18 cellular contexts compared by ENCODE assay signal in genomic region chr15:34682673-34683072, GRCh38.
DNase-seq lines count a peak whose midpoint lies in the region; ATAC-seq and TF ChIP-seq lines count a peak whose summit lies in the region.
"Had no signal": no experiment of that assay in that cellular context is flagged by ENCODE, and none has a peak within 500 bp of the region (broad histone marks: within the 10 kb centered on the region; RNA-seq: fewer than 3 reads in every experiment).

No MANE protein-coding gene starts in this region.

- H3K36me3 Mint-ChIP-seq in CD4-positive, alpha-beta memory T cell = no peaks in the 10 kb centered on the region
- H3K36me3 Mint-ChIP-seq in activated CD4-positive, alpha-beta T cell treated with anti-CD3 and anti-CD28 coated beads for 36 hours (ENCODE audit: low read depth) = no peaks in the 10 kb centered on the region

- no peak for TF ChIP-seq EP300 in tibial nerve (IDR thresholded peaks at IDR 0.05)

- H3K4me1 ChIP-seq in CD4-positive, alpha-beta memory T cell (ENCODE audit: insufficient read depth, low read length) = no peaks in the 10 kb centered on the region
- H3K4me1 ChIP-seq in tibial nerve = no peaks in the 10 kb centered on the region
- H3K4me1 ChIP-seq: heart left ventricle, Peyer's patch had no signal

- H3K27me3 Mint-ChIP-seq in CD4-positive, alpha-beta memory T cell = peaks cover 4 to 6% of the 10 kb centered on the region in 2 donors
- peaks cover 13% of the 10 kb centered on the region for H3K27me3 Mint-ChIP-seq in activated CD4-positive, alpha-beta T cell treated with anti-CD3 and anti-CD28 coated beads for 36 hours

- 86 to 88% methylated on average over 5 of the region's 5 CpGs for WGBS in tibial nerve, 2 donors

- peaks cover 0 to 3% (median 0%) of the 10 kb centered on the region in 8 donors for H3K9me3 Mint-ChIP-seq in CD4-positive, alpha-beta memory T cell
- H3K9me3 Mint-ChIP-seq in activated CD4-positive, alpha-beta T cell treated with anti-CD3 and anti-CD28 coated beads for 36 hours (ENCODE audit: low read depth) = no peaks in the 10 kb centered on the region
- H3K9me3 Mint-ChIP-seq: activated naive CD8-positive, alpha-beta T cell treated with anti-CD3 and anti-CD28 coated beads, Interleukin-2, amount 50 U/mL, for 24 hours; activated T-cell treated with anti-CD3 and anti-CD28 coated beads, Interleukin-2, amount 50 U/mL, for 72 hours had no signal

- H3K9me3 ChIP-seq in CD4-positive, alpha-beta memory T cell (ENCODE audit: control insufficient read depth in 1 of 2, low read length in 2 of 2) = no peaks in the 10 kb centered on the region
- H3K9me3 ChIP-seq in tibial nerve = no peaks in the 10 kb centered on the region
- H3K9me3 ChIP-seq: heart left ventricle, Peyer's patch had no signal

- H3K36me3 ChIP-seq in brain microvascular endothelial cell (replicated peaks) (no peaks in the 10 kb centered on the region), tibial nerve (no peaks in the 10 kb centered on the region)
- no peaks in the 10 kb centered on the region for H3K36me3 ChIP-seq in CD4-positive, alpha-beta memory T cell (ENCODE audit: insufficient read depth, low read length)
- H3K36me3 ChIP-seq: heart left ventricle, Peyer's patch had no signal

- POLR2A ChIA-PET in CD4-positive, alpha-beta memory T cell (lab: Charles Lee; ENCODE audit: partially characterized antibody) = no interaction called here
- POLR2A ChIA-PET in activated CD4-positive, alpha-beta T cell treated with anti-CD3 and anti-CD28 coated beads for 36 hours (lab: Charles Lee) = no interaction called here

- H3K27me3 ChIP-seq in brain microvascular endothelial cell (replicated peaks) (no peaks in the 10 kb centered on the region), tibial nerve (no peaks in the 10 kb centered on the region)
- no peaks in the 10 kb centered on the region for H3K27me3 ChIP-seq in CD4-positive, alpha-beta memory T cell (ENCODE audit: insufficient read depth, low read length)
- H3K27me3 ChIP-seq: Peyer's patch had no signal

- DNase-seq in AG08395 (ENCODE audit: low spot score) = peak; percentile 13
- peak; percentile 77 for DNase-seq in LHCN-M2 (ENCODE audit: low read depth)
- peak; percentile 69 for DNase-seq in brain microvascular endothelial cell
- DNase-seq in hepatic stellate cell (ENCODE audit: low spot score) = peak; percentile 19
- DNase-seq in CD4-positive, alpha-beta memory T cell = no peak
- DNase-seq in activated CD4-positive, alpha-beta T cell treated with anti-CD3 and anti-CD28 coated beads for 36 hours = no peak
- no peak for DNase-seq in tibial nerve (ENCODE audit: low spot score in 2 of 2)
- DNase-seq in MV-4-11 (lab: John Stamatoyannopoulos, UW) = no peak
- DNase-seq: activated CD8-positive, alpha-beta T cell treated with anti-CD3 and anti-CD28 coated beads, Interleukin-2, amount 10 ng/mL, durations not matched to agents 7 days and 5 days; activated naive CD8-positive, alpha-beta T cell treated with anti-CD3 and anti-CD28 coated beads, Interleukin-2, amount 50 U/mL, for 24 hours; activated T-cell treated with anti-CD3 and anti-CD28 coated beads, Interleukin-2, amount 50 U/mL, for 72 hours; GF-D8; heart left ventricle; islet precursor cell; NCI-H2081; NCI-H69; Peyer's patch had no signal

- no peak overlapping the region for H3K27ac ChIP-seq in brain microvascular endothelial cell
- H3K27ac ChIP-seq in CD4-positive, alpha-beta memory T cell (ENCODE audit: low read depth, low read length) = no peak overlapping the region
- H3K27ac ChIP-seq in tibial nerve = no peak overlapping the region
- H3K27ac ChIP-seq: heart left ventricle, Peyer's patch had no signal

- in situ Hi-C loops in brain microvascular endothelial cell (cut with HindIII; ENCODE audit: low pct_ligation_motif_present, low sequenced_read_pairs) = no loop called here

- CTCF ChIA-PET in CD4-positive, alpha-beta memory T cell (lab: Charles Lee; ENCODE audit: partially characterized antibody) = no interaction called here
- CTCF ChIA-PET in activated CD4-positive, alpha-beta T cell treated with anti-CD3 and anti-CD28 coated beads for 36 hours (lab: Charles Lee) = no interaction called here

- H3K4me3 ChIP-seq in brain microvascular endothelial cell (ENCODE audit: low read depth, low read length) (no peak overlapping the region), tibial nerve (no peak overlapping the region)
- H3K4me3 ChIP-seq in CD4-positive, alpha-beta memory T cell (ENCODE audit: low read length in 2 of 2) = no peak overlapping the region
- H3K4me3 ChIP-seq: heart left ventricle, Peyer's patch had no signal

- no peak for TF ChIP-seq CTCF in brain microvascular endothelial cell (IDR thresholded peaks at IDR 0.05; ENCODE audit: low read depth, low read length, missing control alignments)
- no peak for TF ChIP-seq CTCF in tibial nerve (IDR thresholded peaks at IDR 0.05)

- no peak overlapping the region for H3K4me3 Mint-ChIP-seq in CD4-positive, alpha-beta memory T cell
- no peak overlapping the region for H3K4me3 Mint-ChIP-seq in activated CD4-positive, alpha-beta T cell treated with anti-CD3 and anti-CD28 coated beads for 36 hours
- H3K4me3 Mint-ChIP-seq: activated CD8-positive, alpha-beta T cell treated with anti-CD3 and anti-CD28 coated beads, Interleukin-2, amount 10 ng/mL, durations not matched to agents 7 days and 5 days; activated naive CD8-positive, alpha-beta T cell treated with anti-CD3 and anti-CD28 coated beads, Interleukin-2, amount 50 U/mL, for 24 hours; activated T-cell treated with anti-CD3 and anti-CD28 coated beads, Interleukin-2, amount 50 U/mL, for 72 hours had no signal

- TF ChIP-seq POLR2A in tibial nerve (IDR thresholded peaks at IDR 0.05) = no peak

- intact Hi-C loops in CD4-positive, alpha-beta memory T cell (cut with micrococcal nuclease) = no loop called here
- intact Hi-C loops in activated CD4-positive, alpha-beta T cell treated with anti-CD3 and anti-CD28 coated beads for 36 hours (cut with DNase I, micrococcal nuclease) = no loop called here

- H3K4me1 Mint-ChIP-seq in CD4-positive, alpha-beta memory T cell = no peaks in the 10 kb centered on the region
- H3K4me1 Mint-ChIP-seq in activated CD4-positive, alpha-beta T cell treated with anti-CD3 and anti-CD28 coated beads for 36 hours = no peaks in the 10 kb centered on the region
- H3K4me1 Mint-ChIP-seq: activated naive CD8-positive, alpha-beta T cell treated with anti-CD3 and anti-CD28 coated beads, Interleukin-2, amount 50 U/mL, for 24 hours had no signal

- no peak overlapping the region for H3K27ac Mint-ChIP-seq in CD4-positive, alpha-beta memory T cell
- no peak overlapping the region for H3K27ac Mint-ChIP-seq in activated CD4-positive, alpha-beta T cell treated with anti-CD3 and anti-CD28 coated beads for 36 hours
- H3K27ac Mint-ChIP-seq: activated CD8-positive, alpha-beta T cell treated with anti-CD3 and anti-CD28 coated beads, Interleukin-2, amount 10 ng/mL, durations not matched to agents 7 days and 5 days; activated naive CD8-positive, alpha-beta T cell treated with anti-CD3 and anti-CD28 coated beads, Interleukin-2, amount 50 U/mL, for 24 hours; activated T-cell treated with anti-CD3 and anti-CD28 coated beads, Interleukin-2, amount 50 U/mL, for 72 hours had no signal

- no peak for ATAC-seq in activated CD4-positive, alpha-beta T cell treated with anti-CD3 and anti-CD28 coated beads for 36 hours
- ATAC-seq: activated CD8-positive, alpha-beta T cell treated with anti-CD3 and anti-CD28 coated beads, Interleukin-2, amount 10 ng/mL, durations not matched to agents 7 days and 5 days; activated naive CD8-positive, alpha-beta T cell treated with anti-CD3 and anti-CD28 coated beads, Interleukin-2, amount 50 U/mL, for 24 hours; activated T-cell treated with anti-CD3 and anti-CD28 coated beads, Interleukin-2, amount 50 U/mL, for 72 hours; heart left ventricle; HepG2 had no signal

Comparison
In these comparisons a context has a peak if more than half of its experiments do, and no peak if none do; other contexts are left out.
1. DNase-seq: peak in AG08395 (single experiment), LHCN-M2 (single experiment), brain microvascular endothelial cell (single experiment) and hepatic stellate cell (single experiment); none in CD4-positive, alpha-beta memory T cell (0 of 5), activated CD4-positive, alpha-beta T cell treated with anti-CD3 and anti-CD28 coated beads for 36 hours (single experiment), tibial nerve (0 of 2) and MV-4-11 (single experiment).